ENCODE assay signal across 9 cellular contexts in genomic region chr3:138329127-138329983, GRCh38. TPM values are rescaled to one million over a fixed set of nuclear protein-coding genes. Genes with fewer than 3 reads are reported as not detected.
A peak's percentile ranks its signal among the peaks of the same experiment; 100 is the strongest.
DNase-seq lines count a peak whose midpoint lies in the region; ATAC-seq and TF ChIP-seq lines count a peak whose summit lies in the region.
"Had no signal": no experiment of that assay in that cellular context is flagged by ENCODE, and none has a peak within 500 bp of the region (broad histone marks: within the 10 kb centered on the region; RNA-seq: fewer than 3 reads in every experiment).

A gene with protein sequence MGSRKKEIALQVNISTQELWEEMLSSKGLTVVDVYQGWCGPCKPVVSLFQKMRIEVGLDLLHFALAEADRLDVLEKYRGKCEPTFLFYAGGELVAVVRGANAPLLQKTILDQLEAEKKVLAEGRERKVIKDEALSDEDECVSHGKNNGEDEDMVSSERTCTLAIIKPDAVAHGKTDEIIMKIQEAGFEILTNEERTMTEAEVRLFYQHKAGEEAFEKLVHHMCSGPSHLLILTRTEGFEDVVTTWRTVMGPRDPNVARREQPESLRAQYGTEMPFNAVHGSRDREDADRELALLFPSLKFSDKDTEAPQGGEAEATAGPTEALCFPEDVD (minus strand): TSS chr3:138329851. CDS start chr3:138329335, 516 bp downstream.

- no peaks in the 10 kb centered on the region for H3K9me3 Mint-ChIP-seq in CD14-positive monocyte
- H3K9me3 Mint-ChIP-seq in activated CD8-positive, alpha-beta memory T cell treated with anti-CD3 and anti-CD28 coated beads, Interleukin-2, amount 10 ng/mL, durations not matched to agents 7 days and 5 days (ENCODE audit: low read depth): no peaks in the 10 kb centered on the region

- peaks cover 17% of the 10 kb centered on the region for H3K4me1 Mint-ChIP-seq in CD14-positive monocyte
- H3K4me1 Mint-ChIP-seq in activated CD8-positive, alpha-beta memory T cell treated with anti-CD3 and anti-CD28 coated beads, Interleukin-2, amount 10 ng/mL, durations not matched to agents 7 days and 5 days: peaks cover 29% of the 10 kb centered on the region

- no peak within 1 kb of the TSS for H3K4ac ChIP-seq in mesenchymal stem cell (ENCODE audit: low read depth in 1 of 2, low read length in 2 of 2)

- H3K23ac ChIP-seq in mesenchymal stem cell (ENCODE audit: low read length in 2 of 2): peak within 1 kb of the TSS in 1 of 2 experiments; percentile 87

- H3K36me3 Mint-ChIP-seq in CD14-positive monocyte: no peaks in the 10 kb centered on the region
- no peaks in the 10 kb centered on the region for H3K36me3 Mint-ChIP-seq in activated CD8-positive, alpha-beta memory T cell treated with anti-CD3 and anti-CD28 coated beads, Interleukin-2, amount 10 ng/mL, durations not matched to agents 7 days and 5 days

- ATAC-seq in GM19467 (IDR thresholded peaks at IDR 0.05; ENCODE audit: unreplicated experiment): peak; percentile 68
- ATAC-seq in activated CD8-positive, alpha-beta memory T cell treated with anti-CD3 and anti-CD28 coated beads, Interleukin-2, amount 10 ng/mL, durations not matched to agents 7 days and 5 days: peak; percentile 89

- H4K8ac ChIP-seq in mesenchymal stem cell (ENCODE audit: low read length): peak within 1 kb of the TSS; percentile 27

- peak within 1 kb of the TSS; percentile 30 for H2BK15ac ChIP-seq in mesenchymal stem cell (ENCODE audit: low read depth, poor library complexity, severe bottlenecking)

- no peaks in the 10 kb centered on the region for H3K27me3 ChIP-seq in endocrine pancreas (ENCODE audit: control insufficient read depth, insufficient read depth, low read length)
- peaks cover 0 to 12% of the 10 kb centered on the region in 2 experiments for H3K27me3 ChIP-seq in mesenchymal stem cell (ENCODE audit: control insufficient read depth in 1 of 2, insufficient read depth in 1 of 2, low read length in 2 of 2)

- H3K27me3 Mint-ChIP-seq in CD14-positive monocyte (ENCODE audit: low read depth in 3 of 3): peaks cover 11 to 33% (median 31%) of the 10 kb centered on the region in 3 donors
- H3K27me3 Mint-ChIP-seq in activated CD8-positive, alpha-beta memory T cell treated with anti-CD3 and anti-CD28 coated beads, Interleukin-2, amount 10 ng/mL, durations not matched to agents 7 days and 5 days: peaks cover 6% of the 10 kb centered on the region

- H4K91ac ChIP-seq in mesenchymal stem cell (ENCODE audit: low read length): no peak within 1 kb of the TSS

- CTCF ChIA-PET in activated CD8-positive, alpha-beta memory T cell treated with anti-CD3 and anti-CD28 coated beads, Interleukin-2, amount 10 ng/mL, durations not matched to agents 7 days and 5 days (lab: Charles Lee): interaction anchor here (0.8 to 2.7 kb wide), 14 partner anchors 9 to 264 kb away, joined by 3 to 12 read pairs (median 4); partner anchors contain the start of genes ARMC8, DBR1 and ESYT3

- H2AFZ ChIP-seq in mesenchymal stem cell (ENCODE audit: low read depth, low read length): peak within 1 kb of the TSS; percentile 93

- no peak within 1 kb of the TSS for H2BK120ac ChIP-seq in mesenchymal stem cell (ENCODE audit: low read depth, low read length)

- peak within 1 kb of the TSS; percentile 100 for H3K4me2 ChIP-seq in mesenchymal stem cell (ENCODE audit: low read length, poor library complexity, severe bottlenecking)

- H2BK5ac ChIP-seq in mesenchymal stem cell (ENCODE audit: low read depth, low read length, poor library complexity, severe bottlenecking): no peak within 1 kb of the TSS

- peak within 1 kb of the TSS; percentile 81 to 93 for H3K4me3 Mint-ChIP-seq in CD14-positive monocyte
- H3K4me3 Mint-ChIP-seq in activated CD8-positive, alpha-beta memory T cell treated with anti-CD3 and anti-CD28 coated beads, Interleukin-2, amount 10 ng/mL, durations not matched to agents 7 days and 5 days: peak within 1 kb of the TSS; percentile 86

- TF ChIP-seq CTCF in CD14-positive monocyte (IDR thresholded peaks at IDR 0.05): peak; percentile 33

- WGBS in mesenchymal stem cell: 2% methylated on average over 62 of the region's 62 CpGs

- H3K4me1 ChIP-seq in endocrine pancreas (ENCODE audit: control insufficient read depth, insufficient read depth, low read length) (peaks cover 4% of the 10 kb centered on the region), mesenchymal stem cell (ENCODE audit: control insufficient read depth, insufficient read depth, low read depth, low read length) (peaks cover 4% of the 10 kb centered on the region)

- no peak within 1 kb of the TSS for H2AK5ac ChIP-seq in mesenchymal stem cell (ENCODE audit: low read length, severe bottlenecking)

- no peak within 1 kb of the TSS for H3K27ac ChIP-seq in mesenchymal stem cell (ENCODE audit: low read length, poor library complexity, severe bottlenecking)

- DNase-seq in CD14-positive monocyte (ENCODE audit: low spot score) (peak; percentile 61), HT1080 (ENCODE audit: low read depth) (peak; percentile 94), NOMO-1 (lab: John Stamatoyannopoulos, UW; ENCODE audit: unreplicated experiment in 2 of 2) (peak; percentile 72 to 81), mesenchymal stem cell (peak; percentile 87)
- peak; percentile 92 for DNase-seq in activated CD8-positive, alpha-beta memory T cell treated with anti-CD3 and anti-CD28 coated beads, Interleukin-2, amount 10 ng/mL, durations not matched to agents 7 days and 5 days
- DNase-seq in stimulated activated CD8-positive, alpha-beta memory T cell treated with anti-CD3 and anti-CD28 coated beads, Interleukin-12 subunit alpha, Interleukin-12 subunit beta, amount 100 ng/mL, for 24 hours (ENCODE audit: extremely low read depth): peak; percentile 80

- H3K4me3 ChIP-seq in endocrine pancreas (ENCODE audit: control insufficient read depth, insufficient read depth, low read length) (peak within 1 kb of the TSS; percentile 64), mesenchymal stem cell (ENCODE audit: insufficient read depth in 1 of 2, low read depth in 1 of 2, low read length in 2 of 2) (peak within 1 kb of the TSS; percentile 71 to 80)

- no peaks in the 10 kb centered on the region for H3K79me1 ChIP-seq in mesenchymal stem cell (replicated peaks; ENCODE audit: low read length, poor library complexity, severe bottlenecking)

- H3K14ac ChIP-seq in mesenchymal stem cell (ENCODE audit: low read length in 2 of 2): no peak within 1 kb of the TSS

- peak within 1 kb of the TSS; percentile 48 to 61 for H3K18ac ChIP-seq in mesenchymal stem cell (ENCODE audit: low read depth in 1 of 2, low read length in 2 of 2)

- peak within 1 kb of the TSS in 1 of 7 donors; percentile 84 for H3K27ac Mint-ChIP-seq in CD14-positive monocyte
- H3K27ac Mint-ChIP-seq in activated CD8-positive, alpha-beta memory T cell treated with anti-CD3 and anti-CD28 coated beads, Interleukin-2, amount 10 ng/mL, durations not matched to agents 7 days and 5 days: peak within 1 kb of the TSS; percentile 81

- no peak within 1 kb of the TSS for H2BK12ac ChIP-seq in mesenchymal stem cell (ENCODE audit: low read length in 2 of 2)

- intact Hi-C loops in CD14-positive monocyte (cut with micrococcal nuclease): no loop called here

- no peaks in the 10 kb centered on the region for H3K9me3 ChIP-seq in endocrine pancreas (ENCODE audit: control insufficient read depth, low read length)
- H3K9me3 ChIP-seq in mesenchymal stem cell (ENCODE audit: control insufficient read depth, low read length): no peaks in the 10 kb centered on the region

- peak within 1 kb of the TSS; percentile 60 for H3K9ac ChIP-seq in endocrine pancreas (ENCODE audit: control insufficient read depth, insufficient read depth, low read length)
- peak within 1 kb of the TSS; percentile 77 for H3K9ac ChIP-seq in mesenchymal stem cell (ENCODE audit: low read length)

- H3K36me3 ChIP-seq in endocrine pancreas (ENCODE audit: control insufficient read depth, insufficient read depth, low read length) (no peaks in the 10 kb centered on the region), mesenchymal stem cell (ENCODE audit: control insufficient read depth in 1 of 2, insufficient read depth in 2 of 2, low read depth in 1 of 2, low read length in 2 of 2) (no peaks in the 10 kb centered on the region)

RNA-seq across cellular contexts. Expression of the gene that starts here (rescaled TPM):
- polyA plus RNA-seq in CD14-positive monocyte: not detected
- not detected in 2 replicates for total RNA-seq in HT1080 (2014; rRNA removed; shearing (Covaris generic))
- polyA plus RNA-seq in HT1080 (2015; cell fraction: cytosol; rRNA removed): not detected in 2 replicates
- polyA plus RNA-seq in HT1080 (2015; cell fraction: nucleus; rRNA removed): 0.52 TPM in 1 of 2 replicates, not detected in the other
- total RNA-seq in activated CD8-positive, alpha-beta memory T cell treated with anti-CD3 and anti-CD28 coated beads, Interleukin-2, amount 10 ng/mL, durations not matched to agents 7 days and 5 days: not detected
- 0.04 TPM for polyA plus RNA-seq in mesenchymal stem cell (2013, experiment 1 of 2)
- polyA plus RNA-seq in mesenchymal stem cell (2013, experiment 2 of 2): not detected
- total RNA-seq: T-helper 1 cell treated with Interleukin-12 subunit alpha and Interleukin-12 subunit beta and Interleukin-4 antibody, amounts not matched to agents 30 ng/mL and 1 ng/mL, for 36 hours had no signal

Comparison
In these comparisons a context has a peak if more than half of its experiments do, and no peak if none do; other contexts are left out.
1. Peak in DNase-seq in CD14-positive monocyte; RNA of the gene not detected or under 1 TPM.
2. Peak in DNase-seq in HT1080; RNA of the gene not detected or under 1 TPM.
3. Peak in DNase-seq and ATAC-seq in activated CD8-positive, alpha-beta memory T cell treated with anti-CD3 and anti-CD28 coated beads, Interleukin-2, amount 10 ng/mL, durations not matched to agents 7 days and 5 days; RNA of the gene not detected or under 1 TPM.